In genomic region chr5:109688647-109688998, GRCh38 we compare ENCODE assay signal across 8 cellular contexts. TPM values are rescaled to one million over a fixed set of nuclear protein-coding genes. Genes with fewer than 3 reads are reported as not detected.
A peak's percentile ranks its signal among the peaks of the same experiment; 100 is the strongest.
DNase-seq lines count a peak whose midpoint lies in the region; ATAC-seq and TF ChIP-seq lines count a peak whose summit lies in the region.

No MANE protein-coding gene starts in this region.

- H3K4me3 ChIP-seq in DND-41 (ENCODE audit: low read depth in 1 of 2, low read length in 2 of 2) (peak overlapping the region; percentile 22 to 92; a peak in 3 of 4 replicates), OCI-LY1 (ENCODE audit: low read depth, low read length, poor library complexity, severe bottlenecking) (peak overlapping the region; percentile 98), tibial nerve (peak overlapping the region; percentile 35 to 98 (median 84))

- H3K4me1 ChIP-seq in DND-41 (ENCODE audit: insufficient read depth, low read length) (peaks cover 34% of the 10 kb centered on the region), OCI-LY1 (ENCODE audit: insufficient read depth, low read length, severe bottlenecking) (peaks cover 24% of the 10 kb centered on the region), tibial nerve (peaks cover 0 to 25% (median 20%) of the 10 kb centered on the region in 4 donors)

- H3K27me3 ChIP-seq in DND-41 (ENCODE audit: insufficient read depth, low read length, poor library complexity) (no peaks in the 10 kb centered on the region), OCI-LY1 (ENCODE audit: insufficient read depth, low read length) (no peaks in the 10 kb centered on the region), tibial nerve (no peaks in the 10 kb centered on the region)

- TF ChIP-seq POLR2A in tibial nerve (IDR thresholded peaks at IDR 0.05): no peak

- H3K4me2 ChIP-seq in DND-41 (ENCODE audit: insufficient read depth, low read length): peak overlapping the region; percentile 74
- peak overlapping the region; percentile 63 for H3K4me2 ChIP-seq in OCI-LY1 (ENCODE audit: low read length)

- no peaks in the 10 kb centered on the region for H3K9me2 ChIP-seq in OCI-LY1 (ENCODE audit: low read depth, low read length)

- H4K20me1 ChIP-seq in DND-41 (ENCODE audit: insufficient read depth, low read length) (peaks cover 21% of the 10 kb centered on the region), OCI-LY1 (ENCODE audit: insufficient read depth, low read length) (no peaks in the 10 kb centered on the region)

- peaks cover 37% of the 10 kb centered on the region for H3K79me2 ChIP-seq in DND-41 (ENCODE audit: insufficient read depth, low read length)
- peaks cover 23% of the 10 kb centered on the region for H3K79me2 ChIP-seq in OCI-LY1 (ENCODE audit: insufficient read depth, low read length)

- no peaks in the 10 kb centered on the region for H3K9me3 ChIP-seq in DND-41 (ENCODE audit: insufficient read depth, low read length, severe bottlenecking)
- H3K9me3 ChIP-seq in OCI-LY1 (ENCODE audit: low read length): 0 out of 2 replicates have a peak, but pooled peaks cover 5% of the 10 kb centered on the region
- H3K9me3 ChIP-seq in tibial nerve: peaks cover 0 to 10% (median 0%) of the 10 kb centered on the region in 4 donors

- TF ChIP-seq CTCF in DND-41 (IDR thresholded peaks at IDR 0.05; ENCODE audit: borderline replicate concordance, extremely low read depth, low read length, poor library complexity, severe bottlenecking) (peak; percentile 75), OCI-LY1 (IDR thresholded peaks at IDR 0.05; ENCODE audit: low read length) (peak; percentile 74), tibial nerve (IDR thresholded peaks at IDR 0.05) (peak in 4 of 5 experiments; percentile 9 to 27 (median 14))

- WGBS in tibial nerve, 2 donors: 30 to 32% methylated on average over 6 of the region's 6 CpGs

- H3F3A ChIP-seq in OCI-LY1 (ENCODE audit: insufficient read depth, low read length): no peaks in the 10 kb centered on the region

- DNase-seq in DND-41: no peak
- peak in 9 of 61 donors; percentile 5 to 75 (median 62) for DNase-seq in caudate nucleus (lab: John Stamatoyannopoulos, UW)
- peak; percentile 78 for DNase-seq in medulla oblongata (ENCODE audit: extremely low spot score)
- peak in 1 of 2 donors; percentile 20 for DNase-seq in tibial nerve (ENCODE audit: low spot score in 2 of 2)
- DNase-seq in activated gamma-delta T cell (lab: John Stamatoyannopoulos, UW): no peak

- H2AFZ ChIP-seq in DND-41 (ENCODE audit: low read depth, low read length): peak overlapping the region; percentile 88
- H2AFZ ChIP-seq in OCI-LY1 (ENCODE audit: low read length): peak overlapping the region; percentile 76; the same call in 1 of the 2 replicates

- H3K9ac ChIP-seq in DND-41 (ENCODE audit: low read depth, low read length) (peak overlapping the region; percentile 95), OCI-LY1 (ENCODE audit: low read length) (peak overlapping the region; percentile 55)

- no peak for ATAC-seq in DND-41 (ENCODE audit: insufficient read depth, low read depth)
- ATAC-seq in HG03097 (IDR thresholded peaks at IDR 0.05; ENCODE audit: low FRiP score, unreplicated experiment): peak; percentile 0
- ATAC-seq in HG03432 (IDR thresholded peaks at IDR 0.05; ENCODE audit: unreplicated experiment): no peak

- TF ChIP-seq EP300 in tibial nerve (IDR thresholded peaks at IDR 0.05): no peak

- peak overlapping the region; percentile 97 for H3K27ac ChIP-seq in DND-41 (ENCODE audit: low read length)
- H3K27ac ChIP-seq in OCI-LY1 (ENCODE audit: low read depth, low read length, poor library complexity, severe bottlenecking): peak overlapping the region; percentile 66
- peak overlapping the region; percentile 99 for H3K27ac ChIP-seq in caudate nucleus (ENCODE audit: low read depth, low read length)
- peak overlapping the region; percentile 90 to 98 (median 94) for H3K27ac ChIP-seq in tibial nerve

- no peaks in the 10 kb centered on the region; the same call in 1 of the 2 replicates for H3K36me3 ChIP-seq in DND-41 (ENCODE audit: insufficient read depth, low read length)
- peaks cover 5% of the 10 kb centered on the region for H3K36me3 ChIP-seq in OCI-LY1 (ENCODE audit: insufficient read depth, low read length)
- no peaks in the 10 kb centered on the region for H3K36me3 ChIP-seq in tibial nerve

RNA-seq across cellular contexts. Expression of gene MAN2A1, which starts 1.1 kb away (rescaled TPM):
- total RNA-seq in tibial nerve: 10 to 100 TPM; 50.0 to 66.0 (median 56.7) TPM

Comparison
In these comparisons a context has a peak if more than half of its experiments do, and no peak if none do; other contexts are left out.
1. CTCF ChIP-seq: peak in every context shown above with its lines; median percentile 75 in DND-41; 74 in OCI-LY1; 14 in tibial nerve.